Comparison of ENCODE assay signal across 8 cellular contexts in the genomic region with DNA sequence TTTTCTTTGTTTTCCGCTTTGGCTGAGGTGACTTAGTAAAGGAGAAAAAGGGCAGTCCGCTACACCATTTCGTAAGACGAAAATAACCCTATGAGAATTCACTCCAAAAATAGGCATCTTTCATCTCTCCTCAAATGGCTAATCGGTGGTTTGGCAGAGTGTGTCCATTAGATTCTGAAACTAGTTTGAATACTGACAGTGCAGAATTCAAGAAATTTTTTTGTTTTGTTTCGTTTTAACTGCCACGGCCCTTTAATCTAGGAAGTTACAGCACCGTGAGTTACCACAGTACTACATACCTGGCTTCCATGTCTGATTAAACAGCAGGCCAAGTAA.
DNase-seq lines count a peak whose midpoint lies in the region; ATAC-seq and TF ChIP-seq lines count a peak whose summit lies in the region.

No MANE protein-coding gene starts in this region.

- peaks cover 10% of the 10 kb centered on the region; the same call in 1 of the 2 replicates for H3K9me3 Mint-ChIP-seq in WTC11
- H3K9me3 Mint-ChIP-seq in osteocyte (ENCODE audit: unreplicated experiment), result no peaks in the 10 kb centered on the region

- H3K27ac Mint-ChIP-seq in WTC11 (peak overlapping the region; percentile 97), osteocyte (ENCODE audit: unreplicated experiment) (peak overlapping the region; percentile 99)

- peaks cover 3% of the 10 kb centered on the region; the same call in 1 of the 2 replicates for H3K36me3 Mint-ChIP-seq in WTC11
- H3K36me3 Mint-ChIP-seq in osteocyte (ENCODE audit: unreplicated experiment), result no peaks in the 10 kb centered on the region

- peak overlapping the region; percentile 43 for H3K27ac ChIP-seq in foreskin keratinocyte

- ATAC-seq in GM21360 (IDR thresholded peaks at IDR 0.05; ENCODE audit: unreplicated experiment) (peak; percentile 55), HG03558 (IDR thresholded peaks at IDR 0.05; ENCODE audit: extremely low read depth, unreplicated experiment) (peak; percentile 34), WTC11 (no peak), foreskin keratinocyte (no peak)

- H3K4me3 Mint-ChIP-seq in WTC11 (peak overlapping the region; percentile 95), osteocyte (ENCODE audit: unreplicated experiment) (peak overlapping the region; percentile 92)

- CTCF ChIA-PET in WTC11 (lab: Charles Lee), result no interaction called here

- peaks cover 15% of the 10 kb centered on the region for H3K4me1 ChIP-seq in foreskin keratinocyte

- H3K27me3 ChIP-seq in foreskin keratinocyte, result no peaks in the 10 kb centered on the region

- H3K27me3 Mint-ChIP-seq in WTC11 (ENCODE audit: low read depth) (no peaks in the 10 kb centered on the region), osteocyte (ENCODE audit: unreplicated experiment) (peaks cover 9% of the 10 kb centered on the region)

- POLR2A ChIA-PET in WTC11 (lab: Charles Lee), result no interaction called here

- TF ChIP-seq CTCF in WTC11 (IDR thresholded peaks at IDR 0.05) (no peak), foreskin keratinocyte (conservative IDR thresholded peaks at IDR 0.05) (no peak), osteocyte (IDR thresholded peaks at IDR 0.05) (no peak)

- DNase-seq in NCI-H1105 treated with DMSO at 0.1 percent for 48 hours (lab: John Stamatoyannopoulos, UW), result peak; percentile 22
- no peak for DNase-seq in NCI-H1105 (lab: John Stamatoyannopoulos, UW)
- no peak for DNase-seq in WTC11 (ENCODE audit: low spot score)
- DNase-seq in foreskin keratinocyte, result no peak
- no peak for DNase-seq in osteocyte (ENCODE audit: extremely low spot score, unreplicated experiment)
- no peak for DNase-seq in islet precursor cell

- H3K4me1 Mint-ChIP-seq in WTC11 (peaks cover 15% of the 10 kb centered on the region), osteocyte (ENCODE audit: unreplicated experiment) (peaks cover 24% of the 10 kb centered on the region)

TF ChIP-seq in WTC11, 78 proteins besides CTCF, POLR2A, EP300 and RAD21:
- TF ChIP-seq CBFB (CRISPR knock-in tag; IDR thresholded peaks at IDR 0.05; ENCODE audit: low read depth) (no peak), ZNF138 (CRISPR knock-in tag; conservative IDR thresholded peaks at IDR 0.05) (no peak)
- TF ChIP-seq, protein P1, sequence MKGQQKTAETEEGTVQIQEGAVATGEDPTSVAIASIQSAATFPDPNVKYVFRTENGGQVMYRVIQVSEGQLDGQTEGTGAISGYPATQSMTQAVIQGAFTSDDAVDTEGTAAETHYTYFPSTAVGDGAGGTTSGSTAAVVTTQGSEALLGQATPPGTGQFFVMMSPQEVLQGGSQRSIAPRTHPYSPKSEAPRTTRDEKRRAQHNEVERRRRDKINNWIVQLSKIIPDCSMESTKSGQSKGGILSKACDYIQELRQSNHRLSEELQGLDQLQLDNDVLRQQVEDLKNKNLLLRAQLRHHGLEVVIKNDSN (CRISPR knock-in tag; IDR thresholded peaks at IDR 0.05), result no peak
- TF ChIP-seq, protein P2, sequence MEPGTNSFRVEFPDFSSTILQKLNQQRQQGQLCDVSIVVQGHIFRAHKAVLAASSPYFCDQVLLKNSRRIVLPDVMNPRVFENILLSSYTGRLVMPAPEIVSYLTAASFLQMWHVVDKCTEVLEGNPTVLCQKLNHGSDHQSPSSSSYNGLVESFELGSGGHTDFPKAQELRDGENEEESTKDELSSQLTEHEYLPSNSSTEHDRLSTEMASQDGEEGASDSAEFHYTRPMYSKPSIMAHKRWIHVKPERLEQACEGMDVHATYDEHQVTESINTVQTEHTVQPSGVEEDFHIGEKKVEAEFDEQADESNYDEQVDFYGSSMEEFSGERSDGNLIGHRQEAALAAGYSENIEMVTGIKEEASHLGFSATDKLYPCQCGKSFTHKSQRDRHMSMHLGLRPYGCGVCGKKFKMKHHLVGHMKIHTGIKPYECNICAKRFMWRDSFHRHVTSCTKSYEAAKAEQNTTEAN (CRISPR knock-in tag; IDR thresholded peaks at IDR 0.05), result no peak
- TF ChIP-seq, protein P3, sequence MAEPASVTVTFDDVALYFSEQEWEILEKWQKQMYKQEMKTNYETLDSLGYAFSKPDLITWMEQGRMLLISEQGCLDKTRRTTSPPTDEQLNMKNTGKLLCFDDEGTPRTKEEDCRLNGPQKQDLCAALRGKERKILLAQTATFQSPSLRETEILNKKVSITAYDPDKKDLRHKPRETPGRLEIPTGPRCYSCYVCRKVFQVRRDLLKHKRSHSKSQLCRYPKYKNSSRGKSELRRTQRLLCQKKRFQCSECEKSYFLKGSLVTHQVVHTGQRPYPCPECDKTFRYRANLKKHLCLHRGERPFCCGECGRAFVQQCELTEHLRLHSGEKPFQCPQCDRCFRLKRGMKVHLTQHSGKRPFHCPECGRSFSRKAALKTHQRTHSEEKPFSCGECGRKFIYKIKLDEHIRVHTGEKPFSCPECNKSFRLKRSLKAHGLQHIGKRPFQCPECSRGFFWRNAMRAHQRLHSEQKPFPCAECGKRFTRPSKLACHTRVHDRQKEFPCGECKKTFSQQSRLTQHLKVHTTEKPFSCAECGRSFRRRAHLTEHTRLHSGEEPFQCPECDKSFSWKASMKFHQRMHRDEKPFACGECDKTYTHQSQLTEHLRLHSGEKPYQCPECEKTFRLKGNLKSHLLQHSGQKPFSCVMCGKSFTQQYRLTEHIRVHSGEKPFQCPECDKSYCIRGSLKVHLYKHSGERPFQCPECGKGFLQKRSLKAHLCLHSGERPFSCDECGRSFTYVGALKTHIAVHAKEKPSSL (CRISPR knock-in tag; conservative IDR thresholded peaks at IDR 0.05), result no peak

Comparison
In these comparisons a context has a peak if more than half of its experiments do, and no peak if none do; other contexts are left out.
1. ATAC-seq: peak in GM21360 (single experiment) and HG03558 (single experiment); none in WTC11 (single experiment) and foreskin keratinocyte (single experiment).